In genomic region chr10:44881639-44882038, GRCh38 we compare ENCODE assay signal across 19 cellular contexts. TPM values are rescaled to one million over a fixed set of nuclear protein-coding genes. Genes with fewer than 3 reads are reported as not detected.
A peak's percentile ranks its signal among the peaks of the same experiment; 100 is the strongest.
DNase-seq lines count a peak whose midpoint lies in the region; ATAC-seq, FAIRE-seq and TF ChIP-seq lines count a peak whose summit lies in the region.
"Had no signal": no experiment of that assay in that cellular context is flagged by ENCODE, and none has a peak within 500 bp of the region (broad histone marks: within the 10 kb centered on the region; RNA-seq: fewer than 3 reads in every experiment).

No MANE protein-coding gene starts in this region.

- H3K36me3 ChIP-seq in body of pancreas (replicated peaks in 1 of 2; ENCODE audit: insufficient read depth in 1 of 2, low read depth in 2 of 2) (no peaks in the 10 kb centered on the region), pancreas (no peaks in the 10 kb centered on the region)
- H3K36me3 ChIP-seq: SJCRH30 had no signal

- H3K9me3 ChIP-seq in body of pancreas = no peaks in the 10 kb centered on the region
- H3K9me3 ChIP-seq in pancreas = no peaks in the 10 kb centered on the region
- H3K9me3 ChIP-seq: SJCRH30 had no signal

- peak; percentile 23 for DNase-seq in MV-4-11 (lab: John Stamatoyannopoulos, UW)
- no peak for DNase-seq in body of pancreas
- no peak for DNase-seq in pancreas
- no peak for DNase-seq in T-helper 2 cell
- DNase-seq in stimulated activated CD4-positive, alpha-beta T cell treated with anti-CD3 and anti-CD28 coated beads, Interleukin-15, amount 100 ng/mL, for 24 hours = no peak
- DNase-seq in KBM-7 = no peak
- DNase-seq: CD8-positive, alpha-beta T cell; HFFc6; Kasumi-1; NCI-H1048; NCI-H2081 treated with DMSO at 0.1 percent for 48 hours; NCI-H524 treated with DMSO at 0.1 percent for 48 hours; SJCRH30; T-helper 17 cell had no signal

- no peak for FAIRE-seq in pancreas (lab: Jason Lieb, UNC)
- FAIRE-seq: D721Med, H54 had no signal

- in situ Hi-C loops in KBM-7 (cut with MboI; ENCODE audit: low pct_unique_long_range_greater_than_20kb, low sequenced_read_pairs) = no loop called here

- H3K27ac ChIP-seq in body of pancreas (peak overlapping the region; percentile 47 to 78 (median 72)), pancreas (peak overlapping the region; percentile 10 to 54 (median 30))
- H3K27ac ChIP-seq: SJCRH30 had no signal

- no peak overlapping the region for H3K4me3 ChIP-seq in body of pancreas
- no peak overlapping the region for H3K4me3 ChIP-seq in pancreas
- H3K4me3 ChIP-seq: SJCRH30 had no signal

- intact Hi-C loops in body of pancreas (cut with DNase I) = no loop called here
- intact Hi-C loops in pancreas (cut with DNase I) = no loop called here

- H3K27me3 ChIP-seq in body of pancreas (no peaks in the 10 kb centered on the region), pancreas (no peaks in the 10 kb centered on the region)
- H3K27me3 ChIP-seq: SJCRH30 had no signal

- H3K4me1 ChIP-seq in body of pancreas = peaks cover 54% of the 10 kb centered on the region
- peaks cover 4 to 9% (median 6%) of the 10 kb centered on the region in 3 donors for H3K4me1 ChIP-seq in pancreas
- H3K4me1 ChIP-seq: SJCRH30 had no signal

- ATAC-seq in GM19351 (IDR thresholded peaks at IDR 0.05; ENCODE audit: unreplicated experiment) (peak; percentile 45), body of pancreas (no peak), pancreas (no peak)
- ATAC-seq: CD8-positive, alpha-beta T cell; T-helper 17 cell had no signal

- no peak for TF ChIP-seq CTCF in body of pancreas (IDR thresholded peaks at IDR 0.05)
- no peak for TF ChIP-seq CTCF in pancreas (IDR thresholded peaks at IDR 0.05)

- TF ChIP-seq POLR2A in body of pancreas (IDR thresholded peaks at IDR 0.05) = no peak

- WGBS in body of pancreas, 2 donors = 64 to 90% methylated on average over 6 to 7 of the region's 7 CpGs
- WGBS in pancreas, 2 donors = 77 to 87% methylated on average over 7 of the region's 7 CpGs

RNA-seq across cellular contexts. Expression of gene TMEM72, which starts 29.5 kb away (rescaled TPM):
- total RNA-seq in body of pancreas (10 to 100 TPM in 1 of 2 donors, 1 to 10 TPM in 1; 4.7 to 10.2 TPM), pancreas (1 to 10 TPM; 1.2 to 2.8 (median 2.3) TPM)
- 1 to 10 TPM; 4.6 to 7.7 TPM for polyA plus RNA-seq in pancreas
- total RNA-seq: CD8-positive, alpha-beta T cell; G401; HFFc6; HT-29; T-helper 17 cell had no signal
